Comparison of ENCODE assay signal across 15 cellular contexts in genomic region chr12:124481772-124482566, GRCh38.
DNase-seq lines count a peak whose midpoint lies in the region; ATAC-seq and TF ChIP-seq lines count a peak whose summit lies in the region.
"Had no signal": no experiment of that assay in that cellular context is flagged by ENCODE, and none has a peak within 500 bp of the region (broad histone marks: within the 10 kb centered on the region; RNA-seq: fewer than 3 reads in every experiment).

No MANE protein-coding gene starts in this region.

- H3K9me3 ChIP-seq in esophagus muscularis mucosa: no peaks in the 10 kb centered on the region
- H3K9me3 ChIP-seq in uterus: no peaks in the 10 kb centered on the region
- H3K9me3 ChIP-seq: upper lobe of left lung had no signal

- WGBS in esophagus muscularis mucosa: 89% methylated on average over 4 of the region's 19 CpGs

- H3K36me3 Mint-ChIP-seq in CD14-positive monocyte: peaks cover 64 to 92% of the 10 kb centered on the region in 2 donors
- H3K36me3 Mint-ChIP-seq in activated naive CD4-positive, alpha-beta T cell treated with anti-CD3 and anti-CD28 coated beads, Interleukin-2, amount 10 ng/mL, durations not matched to agents 7 days and 5 days: peaks cover 41% of the 10 kb centered on the region

- TF ChIP-seq EP300 in esophagus muscularis mucosa (IDR thresholded peaks at IDR 0.05): no peak

- H3K27ac Mint-ChIP-seq in CD14-positive monocyte: peak overlapping the region in 4 of 7 donors; percentile 8 to 72 (median 34)
- H3K27ac Mint-ChIP-seq in activated naive CD4-positive, alpha-beta T cell treated with anti-CD3 and anti-CD28 coated beads, Interleukin-2, amount 10 ng/mL, durations not matched to agents 7 days and 5 days: no peak overlapping the region

- CTCF ChIA-PET in activated naive CD4-positive, alpha-beta T cell treated with anti-CD3 and anti-CD28 coated beads, Interleukin-2, amount 10 ng/mL, durations not matched to agents 7 days and 5 days (lab: Charles Lee): no interaction called here

- H3K4me3 Mint-ChIP-seq in CD14-positive monocyte: no peak overlapping the region
- H3K4me3 Mint-ChIP-seq in activated naive CD4-positive, alpha-beta T cell treated with anti-CD3 and anti-CD28 coated beads, Interleukin-2, amount 10 ng/mL, durations not matched to agents 7 days and 5 days: no peak overlapping the region

- H3K27me3 Mint-ChIP-seq in CD14-positive monocyte (ENCODE audit: low read depth in 3 of 3): peaks cover 0 to 3% (median 1%) of the 10 kb centered on the region in 3 donors
- H3K27me3 Mint-ChIP-seq in activated naive CD4-positive, alpha-beta T cell treated with anti-CD3 and anti-CD28 coated beads, Interleukin-2, amount 10 ng/mL, durations not matched to agents 7 days and 5 days: no peaks in the 10 kb centered on the region

- ATAC-seq in GM18873 (IDR thresholded peaks at IDR 0.05; ENCODE audit: low FRiP score, unreplicated experiment): peak; percentile 34
- peak; percentile 49 for ATAC-seq in HG02943 (IDR thresholded peaks at IDR 0.05; ENCODE audit: low read depth, unreplicated experiment)
- ATAC-seq: esophagus mucosa had no signal

- peaks cover 16% of the 10 kb centered on the region for H3K4me1 Mint-ChIP-seq in CD14-positive monocyte
- H3K4me1 Mint-ChIP-seq in activated naive CD4-positive, alpha-beta T cell treated with anti-CD3 and anti-CD28 coated beads, Interleukin-2, amount 10 ng/mL, durations not matched to agents 7 days and 5 days: peaks cover 45% of the 10 kb centered on the region

- no peak overlapping the region for H3K4me3 ChIP-seq in esophagus muscularis mucosa
- no peak overlapping the region for H3K4me3 ChIP-seq in uterus
- H3K4me3 ChIP-seq: upper lobe of left lung had no signal

- no peak for DNase-seq in CD14-positive monocyte (ENCODE audit: low spot score)
- DNase-seq in esophagus muscularis mucosa (ENCODE audit: extremely low spot score): no peak
- DNase-seq in SHP77 treated with DMSO at 0.1 percent for 48 hours (lab: John Stamatoyannopoulos, UW): no peak
- no peak for DNase-seq in activated naive CD4-positive, alpha-beta T cell treated with anti-CD3 and anti-CD28 coated beads, Interleukin-2, amount 10 ng/mL, durations not matched to agents 7 days and 5 days
- no peak for DNase-seq in uterus
- DNase-seq in iPS-NIHi11 (ENCODE audit: low spot score): no peak
- DNase-seq: MM.1S, NCI-H446 treated with DMSO at 0.1 percent for 48 hours had no signal

- peaks cover 4 to 71% (median 69%) of the 10 kb centered on the region in 4 donors for H3K36me3 ChIP-seq in esophagus muscularis mucosa
- H3K36me3 ChIP-seq in uterus: no peaks in the 10 kb centered on the region

- no peaks in the 10 kb centered on the region for H3K27me3 ChIP-seq in esophagus muscularis mucosa
- no peaks in the 10 kb centered on the region for H3K27me3 ChIP-seq in uterus
- H3K27me3 ChIP-seq: upper lobe of left lung had no signal

- intact Hi-C loops in CD14-positive monocyte (cut with micrococcal nuclease) (loop anchor here in 1 of 2 donors (5.0 kb wide), 1 partner anchor 40 kb away; no protein-coding TSS in a partner anchor), esophagus muscularis mucosa (cut with DNase I) (no loop called here), uterus (cut with DNase I; ENCODE audit: low total_unique reads) (no loop called here)

- H3K4me1 ChIP-seq in esophagus muscularis mucosa: peaks cover 21 to 81% (median 49%) of the 10 kb centered on the region in 4 donors
- H3K4me1 ChIP-seq in uterus: peaks cover 0 to 11% of the 10 kb centered on the region in 2 donors

- no peak for TF ChIP-seq POLR2A in esophagus muscularis mucosa (IDR thresholded peaks at IDR 0.05; ENCODE audit: low read depth)
- TF ChIP-seq POLR2A in uterus (IDR thresholded peaks at IDR 0.05): no peak

- TF ChIP-seq CTCF in CD14-positive monocyte (IDR thresholded peaks at IDR 0.05) (no peak), esophagus muscularis mucosa (IDR thresholded peaks at IDR 0.05) (no peak), uterus (IDR thresholded peaks at IDR 0.05) (no peak)

- peaks cover under 1 to 11% (median 7%) of the 10 kb centered on the region in 7 donors for H3K9me3 Mint-ChIP-seq in CD14-positive monocyte
- no peaks in the 10 kb centered on the region for H3K9me3 Mint-ChIP-seq in activated naive CD4-positive, alpha-beta T cell treated with anti-CD3 and anti-CD28 coated beads, Interleukin-2, amount 10 ng/mL, durations not matched to agents 7 days and 5 days

- H3K27ac ChIP-seq in esophagus muscularis mucosa (replicated peaks in 1 of 4) (peak overlapping the region in 3 of 4 donors; percentile 24 to 70 (median 64)), uterus (no peak overlapping the region)
- H3K27ac ChIP-seq: C4-2B, HL-60, VCaP had no signal

Comparison
In these comparisons a context has a peak if more than half of its experiments do, and no peak if none do; other contexts are left out.
1. H3K27ac ChIP-seq: peak in esophagus muscularis mucosa (3 of 4); none in uterus (0 of 2).